28 cellular contexts compared by ENCODE assay signal in genomic region chr11:33913991-33914390, GRCh38. TPM values are rescaled to one million over a fixed set of nuclear protein-coding genes. Genes with fewer than 3 reads are reported as not detected.
DNase-seq lines count a peak whose midpoint lies in the region; ATAC-seq, FAIRE-seq and TF ChIP-seq lines count a peak whose summit lies in the region.
"Had no signal": no experiment of that assay in that cellular context is flagged by ENCODE, and none has a peak within 500 bp of the region (broad histone marks: within the 10 kb centered on the region; RNA-seq: fewer than 3 reads in every experiment).

No MANE protein-coding gene starts in this region.

- peaks cover 23% of the 10 kb centered on the region for H3K4me1 Mint-ChIP-seq in type B pancreatic cell (ENCODE audit: unreplicated experiment)
- H3K4me1 Mint-ChIP-seq: CD4-positive, alpha-beta memory T cell; CD4-positive, CD25-positive, alpha-beta regulatory T cell; CD8-positive, alpha-beta memory T cell had no signal

- H3K4me1 ChIP-seq in HepG2 (ENCODE audit: insufficient read depth, low read length) (no peaks in the 10 kb centered on the region), right lobe of liver (no peaks in the 10 kb centered on the region), K562 (replicated peaks in 1 of 2; ENCODE audit: control insufficient read depth in 2 of 2, insufficient read depth in 2 of 2, low read length in 2 of 2) (peaks cover 6 to 15% of the 10 kb centered on the region in 2 experiments; a peak in 3 of 5 replicates), neutrophil (ENCODE audit: control insufficient read depth in 1 of 2, insufficient read depth in 1 of 2, low read depth in 1 of 2, low read length in 1 of 2) (peaks cover 41 to 43% of the 10 kb centered on the region in 2 experiments)

- peaks cover 5% of the 10 kb centered on the region for H3K9me3 Mint-ChIP-seq in type B pancreatic cell

- in situ Hi-C loops in HepG2 (cut with HindIII; ENCODE audit: extremely low pct_ligation_motif_present, low pct_unique_long_range_greater_than_20kb), result no loop called here
- in situ Hi-C loops in K562 (cut with MboI), result no loop called here

- peaks cover 0 to 21% of the 10 kb centered on the region in 2 experiments; a peak in 2 of 5 replicates for H3K27me3 ChIP-seq in HepG2 (ENCODE audit: control insufficient read depth in 1 of 2, insufficient read depth in 2 of 2, low read length in 2 of 2)
- no peaks in the 10 kb centered on the region for H3K27me3 ChIP-seq in right lobe of liver
- no peaks in the 10 kb centered on the region for H3K27me3 ChIP-seq in K562 (ENCODE audit: control insufficient read depth in 2 of 2, insufficient read depth in 2 of 2, low read length in 2 of 2)
- H3K27me3 ChIP-seq in neutrophil, result no peaks in the 10 kb centered on the region

- H3K36me3 ChIP-seq in HepG2 (replicated peaks in 1 of 2; ENCODE audit: control insufficient read depth in 1 of 2, insufficient read depth in 2 of 2, low read length in 2 of 2) (no peaks in the 10 kb centered on the region), right lobe of liver (no peaks in the 10 kb centered on the region), K562 (ENCODE audit: control insufficient read depth, insufficient read depth, low read length) (no peaks in the 10 kb centered on the region), neutrophil (no peaks in the 10 kb centered on the region)

- WGBS in HepG2 (ENCODE audit: low lambda C conversion rate), result 14% methylated on average over 2 of the region's 2 CpGs
- 81% methylated on average over 2 of the region's 2 CpGs for WGBS in right lobe of liver (ENCODE audit: insufficient coverage, low coverage, low lambda C conversion rate, missing lambda C conversion rate)
- 93% methylated on average over 2 of the region's 2 CpGs for WGBS in K562 (ENCODE audit: insufficient coverage, low coverage, missing lambda C conversion rate)

- H4K20me1 ChIP-seq in HepG2 (ENCODE audit: insufficient read depth, low read length) (no peaks in the 10 kb centered on the region), K562 (replicated peaks; ENCODE audit: control insufficient read depth, insufficient read depth, low read length) (no peaks in the 10 kb centered on the region)
- H4K20me1 ChIP-seq: BLaER1 treated with 17β-estradiol and CSF1 and Interleukin-3, amounts not matched to agents 10 nM and 100 nM had no signal

- H3K4me3 ChIP-seq in HepG2 (replicated peaks in 1 of 3; ENCODE audit: insufficient read depth in 1 of 3, low read depth in 2 of 3, low read length in 3 of 3) (no peak overlapping the region), right lobe of liver (no peak overlapping the region), K562 (no peak overlapping the region), neutrophil (ENCODE audit: low read depth in 1 of 2, low read length in 1 of 2) (no peak overlapping the region)
- H3K4me3 ChIP-seq: A549; BLaER1 treated with 17β-estradiol and CSF1 and Interleukin-3, amounts not matched to agents 10 nM and 100 nM; GM12878 had no signal

- H3K9me3 ChIP-seq in HepG2 (ENCODE audit: low read length) (no peaks in the 10 kb centered on the region), right lobe of liver (no peaks in the 10 kb centered on the region), K562 (replicated peaks; ENCODE audit: control insufficient read depth, insufficient read depth, low read depth, low read length) (peaks cover 2% of the 10 kb centered on the region), neutrophil (no peaks in the 10 kb centered on the region)

- FAIRE-seq in HepG2 (lab: Jason Lieb, UNC), result no peak
- no peak for FAIRE-seq in K562 (lab: Jason Lieb, UNC)
- FAIRE-seq: A549, GM12878, GM12892, GM18507 had no signal

- no peak overlapping the region for H3K27ac Mint-ChIP-seq in type B pancreatic cell
- H3K27ac Mint-ChIP-seq: B cell; CD4-positive, alpha-beta memory T cell; CD4-positive, CD25-positive, alpha-beta regulatory T cell; CD8-positive, alpha-beta memory T cell had no signal

- H2AFZ ChIP-seq in HepG2 (ENCODE audit: low read length) (no peak overlapping the region), K562 (ENCODE audit: low read depth, low read length) (no peak overlapping the region)

- peaks cover 10% of the 10 kb centered on the region for H3K27me3 Mint-ChIP-seq in type B pancreatic cell

- no peak for ATAC-seq in HepG2
- no peak for ATAC-seq in right lobe of liver
- ATAC-seq in K562, result no peak
- ATAC-seq: A549, GM12878 had no signal

- H3K36me3 Mint-ChIP-seq in type B pancreatic cell, result no peaks in the 10 kb centered on the region
- H3K36me3 Mint-ChIP-seq: CD4-positive, alpha-beta memory T cell; CD8-positive, alpha-beta memory T cell had no signal

- H3K9ac ChIP-seq in HepG2 (ENCODE audit: insufficient read depth, low read depth, low read length), result no peak overlapping the region
- no peak overlapping the region for H3K9ac ChIP-seq in K562 (ENCODE audit: insufficient read depth in 1 of 2, low read depth in 2 of 2, low read length in 2 of 2)

- H3K9me1 ChIP-seq in K562 (ENCODE audit: control insufficient read depth, insufficient read depth, low read length), result no peaks in the 10 kb centered on the region

- DNase-seq in HepG2 (ENCODE audit: low spot score), result no peak
- DNase-seq in right lobe of liver, result no peak
- no peak for DNase-seq in K562 (ENCODE audit: extremely low read depth in 1 of 4, low spot score in 3 of 4)
- no peak for DNase-seq in type B pancreatic cell (ENCODE audit: extremely low spot score, unreplicated experiment)
- no peak for DNase-seq in SK-N-DZ (ENCODE audit: low spot score)
- DNase-seq: AML-193; CD4-positive, alpha-beta memory T cell; CD4-positive, CD25-positive, alpha-beta regulatory T cell; CD8-positive, alpha-beta memory T cell; COR-L47; DMS 273 treated with DMSO at 0.1 percent for 48 hours; DMS153; DMS53; DMS79; DND-41; EL; GDM1 had no signal

- TF ChIP-seq POLR2A in HepG2 (IDR thresholded peaks at IDR 0.05; ENCODE audit: insufficient read depth in 1 of 2, low read depth in 2 of 2, low read length in 2 of 2), result no peak
- TF ChIP-seq POLR2A in right lobe of liver (IDR thresholded peaks at IDR 0.05), result no peak
- no peak for TF ChIP-seq POLR2A in K562 (conservative IDR thresholded peaks at IDR 0.05)

- POLR2A ChIA-PET in HepG2 (lab: Yijun Ruan, JAX) (no interaction called here), K562 (lab: Yijun Ruan, JAX) (interaction anchor here (0.6 to 2.0 kb wide), 3 partner anchors 12 to 23 kb away, joined by 3 to 9 read pairs (median 3); no protein-coding TSS in a partner anchor)

- TF ChIP-seq EP300 in HepG2 (IDR thresholded peaks at IDR 0.05; ENCODE audit: low read depth in 2 of 2, low read length in 2 of 2) (no peak), HepG2 (CRISPR knock-in tag; IDR thresholded peaks at IDR 0.05; ENCODE audit: borderline replicate concordance) (no peak), K562 (IDR thresholded peaks at IDR 0.05; ENCODE audit: low read length) (no peak)

- no peak overlapping the region for H3K4me3 Mint-ChIP-seq in type B pancreatic cell
- H3K4me3 Mint-ChIP-seq: B cell; CD4-positive, alpha-beta memory T cell; CD4-positive, CD25-positive, alpha-beta regulatory T cell; CD8-positive, alpha-beta memory T cell had no signal

- TF ChIP-seq RAD21 in HepG2 (CRISPR knock-in tag; IDR thresholded peaks at IDR 0.05), result no peak
- TF ChIP-seq RAD21 in K562 (CRISPR knock-in tag; conservative IDR thresholded peaks at IDR 0.05 in 1 of 2, IDR thresholded peaks at IDR 0.05 in 1 of 2), result no peak

- intact Hi-C loops in HepG2 (cut with micrococcal nuclease; ENCODE audit: unreplicated experiment) (no loop called here), right lobe of liver (cut with DNase I) (no loop called here), K562 (cut with micrococcal nuclease) (no loop called here)

- no peaks in the 10 kb centered on the region for H3K79me2 ChIP-seq in HepG2 (ENCODE audit: insufficient read depth, low read length)
- no peaks in the 10 kb centered on the region for H3K79me2 ChIP-seq in K562 (ENCODE audit: control insufficient read depth, insufficient read depth, low read length)

- H3K4me2 ChIP-seq in HepG2 (ENCODE audit: low read depth, low read length) (no peak overlapping the region), K562 (ENCODE audit: insufficient read depth, low read length) (no peak overlapping the region)
- H3K4me2 ChIP-seq: A549 had no signal

- no peak overlapping the region for H3K27ac ChIP-seq in HepG2 (ENCODE audit: extremely low read length, insufficient read depth, low read length)
- H3K27ac ChIP-seq in right lobe of liver, result no peak overlapping the region
- no peak overlapping the region for H3K27ac ChIP-seq in K562 (ENCODE audit: extremely low read depth, low read depth, low read length)
- peak overlapping the region; percentile 69 for H3K27ac ChIP-seq in neutrophil
- H3K27ac ChIP-seq: 22Rv1, A549, C4-2B had no signal

- no TSS peak for BruUV-seq in HepG2 (replicated peaks; lab: Mats Ljungman, UMichigan)
- no TSS peak for BruUV-seq in K562 (replicated peaks; lab: Mats Ljungman, UMichigan)

- TF ChIP-seq CTCF in HepG2 (CRISPR knock-in tag; IDR thresholded peaks at IDR 0.05), result no peak
- no peak for TF ChIP-seq CTCF in right lobe of liver (IDR thresholded peaks at IDR 0.05)
- TF ChIP-seq CTCF in K562 (IDR thresholded peaks at IDR 0.05 in 2 of 3, conservative IDR thresholded peaks at IDR 0.05 in 1 of 3; ENCODE audit: insufficient read depth in 2 of 3, low read depth in 1 of 3, low read length in 3 of 3), result no peak
- no peak for TF ChIP-seq CTCF in neutrophil (IDR thresholded peaks at IDR 0.05)
- TF ChIP-seq CTCF in type B pancreatic cell (conservative IDR thresholded peaks at IDR 0.05), result no peak

- CTCF ChIA-PET in HepG2 (lab: Yijun Ruan, JAX; ENCODE audit: low intra/inter-chr PET ratio, low total read pairs), result no interaction called here
- CTCF ChIA-PET in K562 (lab: Yijun Ruan, JAX; ENCODE audit: low intra/inter-chr PET ratio), result no interaction called here

RNA-seq across cellular contexts. Expression of gene LMO2, which starts 22.1 kb away (rescaled TPM):
- total RNA-seq in HepG2 (2016; rRNA removed; fragmentation: Illumina TruSeq; extraction: Trizol) (not detected in 2 replicates), right lobe of liver (1 to 10 TPM; 3.6 to 7.6 (median 4.9) TPM), K562 (2014; rRNA removed) (93.1 and 104 TPM in 2 replicates), K562 (2014; rRNA removed; fragmentation: Illumina TruSeq; extraction: Trizol) (85.1 and 96.3 TPM in 2 replicates), K562 (2015; rRNA removed; fragmentation: Illumina TruSeq; extraction: Trizol) (39.2 and 41.5 TPM in 2 replicates), K562 (2021) (87.3 and 96.2 TPM in 2 replicates), type B pancreatic cell (ENCODE audit: low replicate concordance) (12.7 and 13.0 TPM in 2 replicates)
- total RNA-seq in HepG2 (2016; cell fraction: cytosol; rRNA removed; fragmentation: Illumina TruSeq; extraction: Trizol; ENCODE audit: low read depth), result not detected in 2 replicates
- total RNA-seq in HepG2 (2016; cell fraction: insoluble cytoplasmic fraction; rRNA removed; fragmentation: Illumina TruSeq; extraction: Trizol), result not detected in 2 replicates
- not detected in 2 replicates for total RNA-seq in HepG2 (2016; cell fraction: membrane; rRNA removed; fragmentation: Illumina TruSeq; extraction: Trizol)
- total RNA-seq in HepG2 (2016; cell fraction: nucleus; rRNA removed; fragmentation: Illumina TruSeq; extraction: Trizol), result not detected in 2 replicates
- polyA plus RNA-seq in HepG2 (2011; rRNA removed) (not detected in 2 replicates), K562 (2011; rRNA removed) (79.9 and 126 TPM in 2 replicates), K562 (2014; fragmentation: Illumina TruSeq; extraction: Trizol) (90.9 and 91.5 TPM in 2 replicates), K562 (2014; fragmentation: Nextera tagmentation; extraction: Ambion mirVana) (10 to 100 TPM in 1 of 2 experiments, 1 to 10 TPM in 1; 6.9 to 19.6 TPM), K562 (2014; rRNA removed) (98.0 and 118 TPM in 2 replicates)
- not detected in 2 replicates for polyA plus RNA-seq in HepG2 (2011; cell fraction: cytosol; rRNA removed)
- not detected in 2 replicates for polyA plus RNA-seq in HepG2 (2011; cell fraction: nucleus; rRNA removed)
- polyA plus RNA-seq in HepG2 (2012), result not detected in 2 replicates
- polyA plus RNA-seq in HepG2 (2016; cell fraction: cytosol; fragmentation: Illumina TruSeq; extraction: Trizol; ENCODE audit: low read depth), result not detected in 2 replicates
- polyA plus RNA-seq in HepG2 (2016; cell fraction: insoluble cytoplasmic fraction; fragmentation: Illumina TruSeq; extraction: Trizol; ENCODE audit: low read depth), result not detected in 2 replicates
- not detected in 2 replicates for polyA plus RNA-seq in HepG2 (2016; cell fraction: membrane; fragmentation: Illumina TruSeq; extraction: Trizol; ENCODE audit: low read depth)
- polyA plus RNA-seq in HepG2 (2016; cell fraction: nucleus; fragmentation: Illumina TruSeq; extraction: Trizol; ENCODE audit: insufficient read depth, low read depth), result not detected in 2 replicates
- polyA minus RNA-seq in HepG2 (2011; rRNA and poly(A)+ RNA removed; ENCODE audit: low replicate concordance), result 0.28 and 0.30 TPM in 2 replicates
- not detected in 2 replicates for polyA minus RNA-seq in HepG2 (2011; cell fraction: cytosol; rRNA and poly(A)+ RNA removed)
- polyA minus RNA-seq in HepG2 (2011; cell fraction: nucleus; rRNA and poly(A)+ RNA removed), result not detected in 2 replicates
- total RNA-seq in K562 (2011; cell fraction: chromatin; rRNA removed; ENCODE audit: low replicate concordance), result 49.1 and 50.2 TPM in 2 replicates
- 42.2 and 44.7 TPM in 2 replicates for total RNA-seq in K562 (2011; cell fraction: nucleolus; rRNA removed)
- 44.7 and 67.3 TPM in 2 replicates for total RNA-seq in K562 (2011; cell fraction: nucleoplasm; rRNA removed)
- 57.1 and 58.2 TPM in 2 replicates for polyA plus RNA-seq in K562 (2011; cell fraction: cytosol; rRNA removed)
- polyA plus RNA-seq in K562 (2011; cell fraction: nucleus; rRNA removed), result 75.1 and 102 TPM in 2 replicates
- 22.8 and 56.1 TPM in 2 replicates for polyA plus RNA-seq in K562 (2012)
- 48.8 and 65.2 TPM in 2 replicates for polyA minus RNA-seq in K562 (2011; rRNA and poly(A)+ RNA removed)
- 20.9 and 37.0 TPM in 2 replicates for polyA minus RNA-seq in K562 (2011; cell fraction: cytosol; rRNA and poly(A)+ RNA removed)
- polyA minus RNA-seq in K562 (2011; cell fraction: nucleus; rRNA and poly(A)+ RNA removed), result 39.8 and 45.0 TPM in 2 replicates
- not detected in 2 replicates for polyA plus RNA-seq in SK-N-DZ (2014; cell fraction: cytosol; rRNA removed)
- not detected in 2 replicates for polyA plus RNA-seq in SK-N-DZ (2014; cell fraction: nucleus; rRNA removed)
- total RNA-seq: G401 had no signal
- polyA plus RNA-seq: BJ; CD8-positive, alpha-beta memory T cell had no signal

Comparison
In these comparisons a context has a peak if more than half of its experiments do, and no peak if none do; other contexts are left out.
1. Of the 241 proteins assayed by ChIP-seq in both HepG2 and K562: peak only in HepG2: none; only in K562: none; in both: ZNF12; in neither: 238; mixed calls (peak in some experiments, not most) for 2.